Comparison of ENCODE assay signal across 11 cellular contexts in the genomic region with DNA sequence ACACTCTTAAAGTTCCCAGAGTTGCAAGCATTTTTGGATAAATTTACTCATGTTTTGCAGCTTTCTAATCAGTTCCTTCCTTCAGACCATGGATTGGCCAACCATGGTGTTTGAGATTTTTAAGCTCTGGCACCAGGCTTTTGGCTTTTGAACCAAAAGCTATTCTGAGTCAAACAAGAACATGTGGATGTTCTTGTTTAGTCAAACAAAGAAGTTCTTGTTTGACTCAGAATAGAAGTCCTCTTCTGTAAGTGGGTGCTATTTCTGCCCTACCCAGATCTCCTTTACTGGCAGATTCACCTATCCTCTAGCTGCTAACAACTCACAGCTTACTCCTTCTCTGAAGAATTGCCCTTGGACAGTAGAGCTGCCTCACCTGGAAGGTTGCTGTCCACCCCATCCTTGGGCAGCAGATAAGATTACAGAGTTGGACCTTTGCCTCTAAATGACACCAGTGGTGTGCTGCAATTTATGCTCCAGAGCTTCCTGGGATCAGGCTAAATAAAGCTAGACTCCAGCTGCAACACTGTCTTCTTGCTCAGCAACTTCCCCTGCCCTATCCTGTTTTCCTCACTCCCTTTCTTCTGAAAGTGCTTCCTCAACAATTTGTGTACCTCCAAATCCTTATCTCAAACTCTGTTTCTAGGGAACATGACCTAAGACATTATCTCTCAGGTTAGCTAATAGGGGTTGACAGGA.
A peak's percentile ranks its signal among the peaks of the same experiment; 100 is the strongest.
DNase-seq lines count a peak whose midpoint lies in the region; ATAC-seq lines count a peak whose summit lies in the region.
"Had no signal": no experiment of that assay in that cellular context is flagged by ENCODE, and none has a peak within 500 bp of the region (broad histone marks: within the 10 kb centered on the region; RNA-seq: fewer than 3 reads in every experiment).

No MANE protein-coding gene starts in this region.

- ATAC-seq in GM18520 (IDR thresholded peaks at IDR 0.05; ENCODE audit: unreplicated experiment) (peak; percentile 67), GM21576 (IDR thresholded peaks at IDR 0.05; ENCODE audit: unreplicated experiment) (peak; percentile 80), HG03103 (IDR thresholded peaks at IDR 0.05; ENCODE audit: low read depth, unreplicated experiment) (peak; percentile 71)

- DNase-seq in left kidney (ENCODE audit: low read depth, low spot score) (peak; percentile 14), kidney tubule cell (ENCODE audit: low spot score) (no peak), NCI-H82 (lab: John Stamatoyannopoulos, UW) (no peak)
- DNase-seq in activated effector memory CD4-positive, alpha-beta T cell treated with anti-CD3 and anti-CD28 coated beads, Interleukin-2, amount 50 U/mL, for 16 hours: no peak
- no peak for DNase-seq in effector CD8-positive, alpha-beta T cell (lab: John Stamatoyannopoulos, UW)
- DNase-seq: activated gamma-delta T cell treated with Interleukin-2 at 50 U/mL for 16 hours; NCI-H2029 treated with DMSO at 0.1 percent for 48 hours; stimulated activated CD4-positive, alpha-beta T cell treated with anti-CD3 and anti-CD28 coated beads, Interleukin-2, amount 100 ng/mL, for 48 hours had no signal
